In the genomic region with DNA sequence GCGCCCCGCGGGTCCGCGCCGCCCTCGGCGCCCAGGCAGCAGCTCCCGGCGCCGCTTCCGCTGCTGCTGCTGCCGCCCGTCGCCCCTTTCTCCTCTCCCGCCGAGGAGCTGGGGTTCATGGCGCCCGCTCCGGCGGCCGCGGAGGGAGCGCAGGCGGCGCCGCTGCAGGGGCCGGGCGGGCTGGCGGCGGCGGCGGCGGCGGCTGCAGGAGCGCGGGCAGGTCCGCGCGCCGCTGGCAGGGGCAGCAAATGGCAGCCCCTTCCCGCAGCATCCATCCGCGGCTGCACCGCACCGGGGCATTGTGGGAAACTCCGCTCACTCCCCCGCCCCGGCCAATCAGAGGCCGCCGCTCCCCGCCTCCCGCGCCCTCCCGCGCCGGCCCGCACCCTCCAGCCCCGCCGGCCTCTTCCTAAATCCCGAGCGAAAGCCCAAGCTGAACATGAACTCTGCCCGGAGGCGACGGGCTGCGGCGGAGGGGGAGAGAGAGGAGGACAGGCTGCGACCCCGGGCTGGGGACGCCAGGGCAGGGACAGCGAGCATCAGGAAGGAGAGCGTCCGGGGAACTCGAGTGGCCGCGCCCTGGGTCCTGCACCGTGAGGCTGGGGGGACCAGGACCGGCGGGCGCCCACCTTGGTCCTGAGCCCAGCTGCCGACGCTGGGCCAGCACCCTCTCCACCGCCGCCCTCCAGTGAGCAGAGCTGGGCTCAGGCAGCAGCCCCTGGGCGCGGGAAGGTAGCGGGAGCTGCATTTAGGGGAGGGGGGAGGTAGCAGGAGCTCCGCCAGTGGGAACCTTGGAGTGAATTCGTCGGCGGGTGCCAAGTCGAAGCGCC, we compare ENCODE assay signal across 9 cellular contexts. TPM values are rescaled to one million over a fixed set of nuclear protein-coding genes. Genes with fewer than 3 reads are reported as not detected.
A peak's percentile ranks its signal among the peaks of the same experiment; 100 is the strongest.
DNase-seq lines count a peak whose midpoint lies in the region; ATAC-seq and TF ChIP-seq lines count a peak whose summit lies in the region.
"Had no signal": no experiment of that assay in that cellular context is flagged by ENCODE, and none has a peak within 500 bp of the region (broad histone marks: within the 10 kb centered on the region; RNA-seq: fewer than 3 reads in every experiment).

A gene (minus strand): TSS at position 387 of the 830 bp plus-strand sequence.

- CTCF ChIA-PET in CD8-positive, alpha-beta T cell (lab: Charles Lee) = no interaction called here

- POLR2A ChIA-PET in CD8-positive, alpha-beta T cell (lab: Charles Lee) = no interaction called here

- no peak within 1 kb of the TSS for H3K4me3 ChIP-seq in CD8-positive, alpha-beta T cell (ENCODE audit: low read depth, low read length)
- H3K4me3 ChIP-seq in lung (peak within 1 kb of the TSS; percentile 10), testis (peak within 1 kb of the TSS; percentile 2 to 48)

- H3K4me1 Mint-ChIP-seq in CD8-positive, alpha-beta T cell (ENCODE audit: low read depth) = peaks cover 5% of the 10 kb centered on the region

- no peaks in the 10 kb centered on the region for H3K36me3 Mint-ChIP-seq in CD8-positive, alpha-beta T cell

- H3K9me3 Mint-ChIP-seq in CD8-positive, alpha-beta T cell = no peaks in the 10 kb centered on the region

- no peak within 1 kb of the TSS for H3K27ac Mint-ChIP-seq in CD8-positive, alpha-beta T cell

- H3K27ac ChIP-seq in CD8-positive, alpha-beta T cell (ENCODE audit: low read depth, low read length) = no peak within 1 kb of the TSS
- peak within 1 kb of the TSS; percentile 42 for H3K27ac ChIP-seq in cingulate gyrus (ENCODE audit: low read depth, low read length)
- no peak within 1 kb of the TSS for H3K27ac ChIP-seq in lung (ENCODE audit: low read depth in 1 of 2, low read length in 1 of 2)
- no peak within 1 kb of the TSS for H3K27ac ChIP-seq in testis

- WGBS in lung, 2 donors = 1 to 2% methylated on average over 67 to 93 of the region's 93 CpGs
- 1 to 2% methylated on average over 13 to 76 of the region's 93 CpGs for WGBS in testis, 2 donors

- H3K9me3 ChIP-seq in CD8-positive, alpha-beta T cell (ENCODE audit: low read length) = no peaks in the 10 kb centered on the region
- H3K9me3 ChIP-seq in lung (ENCODE audit: control insufficient read depth in 2 of 2, insufficient read depth in 1 of 2, low read length in 1 of 2) (peaks cover 0 to 2% of the 10 kb centered on the region in 2 donors), testis (no peaks in the 10 kb centered on the region)

- peak; percentile 36 for ATAC-seq in CD8-positive, alpha-beta T cell
- peak; percentile 49 for ATAC-seq in GM19463 (IDR thresholded peaks at IDR 0.05; ENCODE audit: unreplicated experiment)
- no peak for ATAC-seq in lung (ENCODE audit: insufficient read depth, low FRiP score)
- ATAC-seq: left colon had no signal

- H3K27me3 Mint-ChIP-seq in CD8-positive, alpha-beta T cell (ENCODE audit: low read depth) = peaks cover 56% of the 10 kb centered on the region

- peak within 1 kb of the TSS; percentile 67 for H3K4me3 Mint-ChIP-seq in CD8-positive, alpha-beta T cell

- DNase-seq in CD8-positive, alpha-beta T cell = no peak
- DNase-seq in NCI-H345 treated with DMSO at 0.1 percent for 48 hours (lab: John Stamatoyannopoulos, UW; ENCODE audit: unreplicated experiment) (peak; percentile 47), lung (ENCODE audit: low spot score) (no peak), testis (peak; percentile 50), HT-29 (ENCODE audit: low spot score) (no peak), HuH-7.5 (ENCODE audit: low spot score) (no peak)

- peaks cover 3% of the 10 kb centered on the region for H3K4me1 ChIP-seq in CD8-positive, alpha-beta T cell (ENCODE audit: insufficient read depth, low read length)
- peaks cover 0 to 10% of the 10 kb centered on the region in 2 donors for H3K4me1 ChIP-seq in lung (ENCODE audit: control insufficient read depth in 2 of 2, insufficient read depth in 2 of 2, low read length in 2 of 2)
- no peaks in the 10 kb centered on the region for H3K4me1 ChIP-seq in testis

- no peaks in the 10 kb centered on the region for H3K36me3 ChIP-seq in CD8-positive, alpha-beta T cell (ENCODE audit: insufficient read depth, low read length)
- H3K36me3 ChIP-seq in lung (ENCODE audit: control insufficient read depth in 2 of 2, insufficient read depth in 2 of 2, low read length in 2 of 2) (no peaks in the 10 kb centered on the region), testis (ENCODE audit: low read depth, missing control alignments) (no peaks in the 10 kb centered on the region)

- H3K27me3 ChIP-seq in CD8-positive, alpha-beta T cell (ENCODE audit: insufficient read depth, low read length) = peaks cover 19% of the 10 kb centered on the region
- H3K27me3 ChIP-seq in lung (ENCODE audit: control insufficient read depth, insufficient read depth) (no peaks in the 10 kb centered on the region), testis (no peaks in the 10 kb centered on the region)

- no peak for TF ChIP-seq CTCF in CD8-positive, alpha-beta T cell (IDR thresholded peaks at IDR 0.05)
- TF ChIP-seq CTCF in lung (IDR thresholded peaks at IDR 0.05; ENCODE audit: control extremely low read depth, extremely low read depth) = no peak
- TF ChIP-seq CTCF in testis (IDR thresholded peaks at IDR 0.05) = no peak

- no peak for TF ChIP-seq POLR2A in testis (IDR thresholded peaks at IDR 0.05)

- intact Hi-C loops in CD8-positive, alpha-beta T cell (cut with DNase I, micrococcal nuclease) = no loop called here
- intact Hi-C loops in testis (cut with DNase I; ENCODE audit: low total_unique reads) = no loop called here

RNA-seq across cellular contexts. Expression of the gene that starts here (rescaled TPM):
- total RNA-seq in CD8-positive, alpha-beta T cell = not detected
- total RNA-seq in lung = 1 to 10 TPM in 1 of 2 donors, under 1 TPM in 1; 0.52 to 1.5 TPM
- under 1 TPM; 0.03 to 0.14 TPM for polyA plus RNA-seq in lung
- total RNA-seq in testis = 1 to 10 TPM; 3.2 to 4.3 TPM
- polyA plus RNA-seq in testis (ENCODE audit: insufficient read depth, low read depth, low replicate concordance) = 6.6 TPM
- total RNA-seq in HT-29 (2014; rRNA removed; shearing (Covaris generic)) = not detected in 2 replicates

Comparison
In these comparisons a context has a peak if more than half of its experiments do, and no peak if none do; other contexts are left out.
1. Peak in ATAC-seq in CD8-positive, alpha-beta T cell; RNA of the gene not detected or under 1 TPM.
2. DNase-seq: peak in NCI-H345 treated with DMSO at 0.1 percent for 48 hours (single experiment) and testis (single experiment); none in CD8-positive, alpha-beta T cell (0 of 7), lung (single experiment), HT-29 (single experiment) and HuH-7.5 (single experiment).